ENCODE assay signal across 12 cellular contexts in the genomic region with DNA sequence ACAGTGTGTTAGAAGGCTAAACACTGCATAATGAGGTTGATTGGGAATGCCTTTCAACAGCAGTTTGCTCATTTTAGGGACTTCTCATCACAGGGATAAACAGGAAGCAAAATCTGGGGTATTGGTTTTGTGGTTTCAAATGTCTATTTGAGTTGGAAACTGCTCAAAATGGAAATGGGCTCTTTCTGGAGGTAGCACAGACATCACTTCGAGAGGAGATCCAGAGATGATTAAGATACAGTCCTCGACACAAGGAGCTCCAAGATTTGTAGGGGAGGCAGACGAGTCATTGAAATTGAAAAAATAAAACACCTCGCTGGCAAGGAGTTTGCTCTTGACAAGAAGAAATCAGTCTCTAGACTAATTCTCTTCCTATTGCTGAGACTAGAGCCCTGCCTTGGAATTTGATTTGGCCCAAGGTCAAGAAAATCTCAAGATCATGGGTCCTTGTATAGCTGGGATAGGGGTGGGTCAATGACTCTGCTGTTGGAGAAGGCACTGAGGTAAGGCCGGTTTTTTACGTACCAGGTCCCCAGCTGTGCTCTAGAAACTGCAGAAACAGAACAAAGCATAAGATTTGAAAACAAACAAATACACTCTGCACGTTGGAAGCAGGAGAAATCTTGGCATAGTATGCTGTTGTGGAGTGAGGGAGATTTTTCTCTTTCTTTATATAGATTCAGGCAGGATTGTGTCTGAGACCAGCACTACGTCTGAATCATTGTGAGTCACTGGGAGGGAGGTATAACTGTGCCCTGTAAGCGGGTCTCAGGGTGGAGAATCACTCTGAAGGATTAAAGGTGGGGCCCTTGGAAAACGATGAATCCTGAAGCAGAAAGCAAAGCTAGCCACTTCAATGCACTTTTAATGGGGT. TPM values are rescaled to one million over a fixed set of nuclear protein-coding genes. Genes with fewer than 3 reads are reported as not detected.
DNase-seq lines count a peak whose midpoint lies in the region; ATAC-seq and TF ChIP-seq lines count a peak whose summit lies in the region.
"Had no signal": no experiment of that assay in that cellular context is flagged by ENCODE, and none has a peak within 500 bp of the region (broad histone marks: within the 10 kb centered on the region; RNA-seq: fewer than 3 reads in every experiment).

No MANE protein-coding gene starts in this region.

- in situ Hi-C loops in IMR-90 (cut with MboI; ENCODE audit: low sequenced_read_pairs), result no loop called here
- in situ Hi-C loops in astrocyte of the cerebellum (cut with HindIII; ENCODE audit: low sequenced_read_pairs), result loop anchor here (5.0 kb wide), 1 partner anchor 103 kb away; no protein-coding TSS in a partner anchor

- ATAC-seq in IMR-90 (ENCODE audit: low read depth) (peak; percentile 81), left colon (peak; percentile 47)

- H2BK120ac ChIP-seq in IMR-90 (ENCODE audit: low read depth, low read length), result peak overlapping the region; percentile 76; the same call in 1 of the 2 replicates

- peaks cover 21% of the 10 kb centered on the region for H3K4me1 ChIP-seq in IMR-90 (ENCODE audit: control insufficient read depth, insufficient read depth, low read length)
- H3K4me1 ChIP-seq in right atrium auricular region, result no peaks in the 10 kb centered on the region
- H3K4me1 ChIP-seq in CD8-positive, alpha-beta memory T cell (ENCODE audit: insufficient read depth, low read length), result peaks cover 7% of the 10 kb centered on the region

- H3K36me3 ChIP-seq in IMR-90 (ENCODE audit: control insufficient read depth, insufficient read depth, low read length) (no peaks in the 10 kb centered on the region), right atrium auricular region (no peaks in the 10 kb centered on the region)
- no peaks in the 10 kb centered on the region for H3K36me3 ChIP-seq in CD8-positive, alpha-beta memory T cell (ENCODE audit: insufficient read depth, low read length)

- 0 out of 2 replicates have a peak overlapping the region, but pooled peaks have one; percentile 0 for H3K14ac ChIP-seq in IMR-90 (replicated peaks; ENCODE audit: low read depth, low read length)

- no peak overlapping the region for H2AK5ac ChIP-seq in IMR-90 (ENCODE audit: low read depth, low read length)

- H3K9me3 Mint-ChIP-seq in CD8-positive, alpha-beta memory T cell, result no peaks in the 10 kb centered on the region

- no peak overlapping the region for H3K56ac ChIP-seq in IMR-90 (ENCODE audit: extremely low read depth, insufficient read depth, low read length)

- CTCF ChIA-PET in IMR-90 (lab: Yijun Ruan, JAX), result no interaction called here
- CTCF ChIA-PET in CD8-positive, alpha-beta memory T cell (lab: Charles Lee), result interaction anchor here (1.1 to 1.3 kb wide), 3 partner anchors 20 to 112 kb away, joined by 3 to 4 read pairs (median 3); no protein-coding TSS in a partner anchor

- H3K27me3 Mint-ChIP-seq in CD8-positive, alpha-beta memory T cell, result peaks cover 20 to 55% of the 10 kb centered on the region in 2 donors

- H4K91ac ChIP-seq in IMR-90 (ENCODE audit: insufficient read depth, low read depth, low read length), result no peak overlapping the region

- H3K27me3 ChIP-seq in IMR-90 (ENCODE audit: control insufficient read depth, insufficient read depth, low read length), result peaks cover 15% of the 10 kb centered on the region
- no peaks in the 10 kb centered on the region for H3K27me3 ChIP-seq in right atrium auricular region
- no peaks in the 10 kb centered on the region for H3K27me3 ChIP-seq in CD8-positive, alpha-beta memory T cell (ENCODE audit: insufficient read depth, low read length, poor library complexity, severe bottlenecking)

- DNase-seq in AG08396 (ENCODE audit: low spot score) (peak; percentile 57), IMR-90 (peak; percentile 89), astrocyte of the cerebellum (ENCODE audit: low read depth) (peak; percentile 46), left colon (no peak), NCI-H524 (lab: John Stamatoyannopoulos, UW) (no peak), right atrium auricular region (ENCODE audit: low spot score) (no peak), ecto neural progenitor cell (ENCODE audit: low spot score) (no peak)
- DNase-seq in CD8-positive, alpha-beta memory T cell, result no peak
- DNase-seq: left cardiac atrium; stimulated activated naive CD4-positive, alpha-beta T cell had no signal

- peaks cover 14 to 18% (median 16%) of the 10 kb centered on the region in 3 donors for H3K4me1 Mint-ChIP-seq in CD8-positive, alpha-beta memory T cell

- TF ChIP-seq CTCF in IMR-90 (conservative IDR thresholded peaks at IDR 0.05; ENCODE audit: low read depth, low read length) (no peak), astrocyte of the cerebellum (IDR thresholded peaks at IDR 0.05; ENCODE audit: low read depth, low read length, missing control alignments) (no peak), right atrium auricular region (IDR thresholded peaks at IDR 0.05) (no peak)

- no peak for TF ChIP-seq POLR2A in IMR-90 (IDR thresholded peaks at IDR 0.05; ENCODE audit: low read depth, low read length)

- WGBS in IMR-90 (ENCODE audit: extremely low coverage in 2 of 2, insufficient read length in 1 of 2), 2 experiments, result 0% methylated on average over 1 of the region's 10 CpGs; no CpG with 5 or more reads in 1 of the 2 experiments

- intact Hi-C loops in IMR-90 (cut with micrococcal nuclease), result no loop called here
- intact Hi-C loops in left colon (cut with DNase I, micrococcal nuclease), result no loop called here

- H3K4ac ChIP-seq in IMR-90 (ENCODE audit: low read depth, low read length), result peak overlapping the region; percentile 38; the same call in 1 of the 2 replicates

- H3K4me3 ChIP-seq in IMR-90 (ENCODE audit: insufficient read depth, low read depth, low read length), result no peak overlapping the region
- H3K4me3 ChIP-seq in astrocyte of the cerebellum (ENCODE audit: low read depth, low read length), result no peak overlapping the region
- H3K4me3 ChIP-seq in right atrium auricular region, result no peak overlapping the region
- no peak overlapping the region for H3K4me3 ChIP-seq in CD8-positive, alpha-beta memory T cell (ENCODE audit: low read length)
- H3K4me3 ChIP-seq: coronary artery, SK-N-MC had no signal

- peak overlapping the region; percentile 78 for H3K4me2 ChIP-seq in IMR-90 (ENCODE audit: low read depth, low read length)

- H3K18ac ChIP-seq in IMR-90 (ENCODE audit: low read depth, low read length), result no peak overlapping the region

- H3K9me1 ChIP-seq in IMR-90 (ENCODE audit: insufficient read depth, low read length), result peaks cover 17% of the 10 kb centered on the region

- H3K27ac ChIP-seq in IMR-90 (ENCODE audit: insufficient read depth, low read length), result no peak overlapping the region
- H3K27ac ChIP-seq in right atrium auricular region, result no peak overlapping the region
- H3K27ac ChIP-seq in CD8-positive, alpha-beta memory T cell (ENCODE audit: low read depth, low read length), result no peak overlapping the region
- H3K27ac ChIP-seq: SK-N-MC had no signal

- H2BK20ac ChIP-seq in IMR-90 (ENCODE audit: low read depth, low read length), result peak overlapping the region; percentile 47

- no peak for TF ChIP-seq RAD21 in IMR-90 (IDR thresholded peaks at IDR 0.05; ENCODE audit: low read length)

- 0 out of 4 replicates have a peak overlapping the region, but pooled peaks of 1 of the 2 experiments have one; percentile 37 for H4K8ac ChIP-seq in IMR-90 (ENCODE audit: low read depth in 2 of 2, low read length in 2 of 2)

- peaks cover 4% of the 10 kb centered on the region; the same call in 1 of the 2 replicates for H4K20me1 ChIP-seq in IMR-90 (ENCODE audit: insufficient read depth, low read length)

- POLR2A ChIA-PET in IMR-90 (lab: Charles Lee; ENCODE audit: unreplicated experiment), result no interaction called here
- POLR2A ChIA-PET in CD8-positive, alpha-beta memory T cell (lab: Charles Lee), result no interaction called here

- no peak overlapping the region for H4K5ac ChIP-seq in IMR-90 (ENCODE audit: low read depth, low read length)

- no peak overlapping the region for H3K4me3 Mint-ChIP-seq in CD8-positive, alpha-beta memory T cell

- H3K9me3 ChIP-seq in IMR-90 (ENCODE audit: control insufficient read depth, insufficient read depth, low read length) (no peaks in the 10 kb centered on the region), right atrium auricular region (no peaks in the 10 kb centered on the region)
- no peaks in the 10 kb centered on the region for H3K9me3 ChIP-seq in CD8-positive, alpha-beta memory T cell (ENCODE audit: low read length)

- no peak overlapping the region for H2AK9ac ChIP-seq in IMR-90 (replicated peaks; ENCODE audit: low read depth, low read length, poor library complexity)

- peak overlapping the region in 1 of 8 donors; percentile 13 for H3K27ac Mint-ChIP-seq in CD8-positive, alpha-beta memory T cell

- peak overlapping the region; percentile 43; the same call in 1 of the 2 replicates for H3K23ac ChIP-seq in IMR-90 (ENCODE audit: low read depth, low read length)

- no peaks in the 10 kb centered on the region for H3K36me3 Mint-ChIP-seq in CD8-positive, alpha-beta memory T cell

- no peaks in the 10 kb centered on the region for H3K79me1 ChIP-seq in IMR-90 (ENCODE audit: low read depth in 1 of 2, low read length in 2 of 2)

- no peak overlapping the region for H3K9ac ChIP-seq in IMR-90 (ENCODE audit: low read depth, low read length)

- H2BK5ac ChIP-seq in IMR-90 (ENCODE audit: low read depth, low read length, poor library complexity, severe bottlenecking), result no peak overlapping the region

- peak overlapping the region; percentile 4 for H2AFZ ChIP-seq in IMR-90 (replicated peaks; ENCODE audit: low read length, poor library complexity)

- peak overlapping the region; percentile 7; the same call in 2 of the 3 replicates for H2BK15ac ChIP-seq in IMR-90 (ENCODE audit: low read depth, low read length)

- no TSS peak for BruUV-seq in IMR-90 (replicated peaks; lab: Mats Ljungman, UMichigan)

- dilution Hi-C loops in IMR-90 (cut with HindIII; ENCODE audit: low sequenced_read_pairs, unreplicated experiment), result no loop called here

RNA-seq across cellular contexts. Expression of gene KLHDC8A, which starts 17.7 kb away (rescaled TPM):
- not detected in 2 replicates for total RNA-seq in IMR-90 (2012; rRNA removed)
- not detected in 2 replicates for polyA plus RNA-seq in IMR-90 (2012; rRNA removed)
- 0.01 TPM in 1 of 2 replicates, not detected in the other for polyA plus RNA-seq in IMR-90 (2012; cell fraction: cytosol; rRNA removed)
- 0.02 TPM in 1 of 2 replicates, not detected in the other for polyA plus RNA-seq in IMR-90 (2012; cell fraction: nucleus; rRNA removed; ENCODE audit: low replicate concordance)
- under 1 TPM; 0.40 to 0.59 TPM for total RNA-seq in left colon
- under 1 TPM in 1 of 2 donors, not detected in 1; 0.24 TPM for total RNA-seq in right atrium auricular region
- not detected for total RNA-seq in CD8-positive, alpha-beta memory T cell
- polyA plus RNA-seq in CD8-positive, alpha-beta memory T cell, result not detected

RNA-seq across cellular contexts. Expression of gene LEMD1, which starts 47.4 kb away (rescaled TPM):
- total RNA-seq in IMR-90 (2012; rRNA removed), result not detected in 2 replicates
- not detected in 2 replicates for polyA plus RNA-seq in IMR-90 (2012; rRNA removed)
- not detected in 2 replicates for polyA plus RNA-seq in IMR-90 (2012; cell fraction: cytosol; rRNA removed)
- polyA plus RNA-seq in IMR-90 (2012; cell fraction: nucleus; rRNA removed; ENCODE audit: low replicate concordance), result not detected in 2 replicates
- total RNA-seq in left colon, result 1 to 10 TPM in 1 of 2 donors, not detected in 1; 1.1 TPM
- not detected for total RNA-seq in right atrium auricular region
- under 1 TPM in 1 of 2 experiments, not detected in 1; 0.55 TPM for total RNA-seq in CD8-positive, alpha-beta memory T cell
- not detected for polyA plus RNA-seq in CD8-positive, alpha-beta memory T cell
- total RNA-seq: left cardiac atrium had no signal

RNA-seq across cellular contexts. Expression of gene NUAK2, which starts 52.9 kb away (rescaled TPM):
- total RNA-seq in IMR-90 (2012; rRNA removed) (7.2 and 8.1 TPM in 2 replicates), left colon (10 to 100 TPM; 27.7 to 29.2 TPM), right atrium auricular region (1 to 10 TPM in 1 of 2 donors, under 1 TPM in 1; 0.67 to 1.7 TPM)
- 17.6 and 18.7 TPM in 2 replicates for polyA plus RNA-seq in IMR-90 (2012; rRNA removed)
- 12.3 and 18.8 TPM in 2 replicates for polyA plus RNA-seq in IMR-90 (2012; cell fraction: cytosol; rRNA removed)
- 22.8 and 32.1 TPM in 2 replicates for polyA plus RNA-seq in IMR-90 (2012; cell fraction: nucleus; rRNA removed; ENCODE audit: low replicate concordance)
- total RNA-seq in CD8-positive, alpha-beta memory T cell, result 1 to 10 TPM; 4.5 to 4.7 TPM
- 32.1 TPM for polyA plus RNA-seq in CD8-positive, alpha-beta memory T cell

Comparison
In these comparisons a context has a peak if more than half of its experiments do, and no peak if none do; other contexts are left out.
1. DNase-seq: peak in AG08396 (single experiment), IMR-90 (single experiment) and astrocyte of the cerebellum (single experiment); none in left colon (0 of 2), NCI-H524 (0 of 2), right atrium auricular region (single experiment), ecto neural progenitor cell (single experiment) and CD8-positive, alpha-beta memory T cell (0 of 5).